8 cellular contexts compared by ENCODE assay signal in the genomic region with DNA sequence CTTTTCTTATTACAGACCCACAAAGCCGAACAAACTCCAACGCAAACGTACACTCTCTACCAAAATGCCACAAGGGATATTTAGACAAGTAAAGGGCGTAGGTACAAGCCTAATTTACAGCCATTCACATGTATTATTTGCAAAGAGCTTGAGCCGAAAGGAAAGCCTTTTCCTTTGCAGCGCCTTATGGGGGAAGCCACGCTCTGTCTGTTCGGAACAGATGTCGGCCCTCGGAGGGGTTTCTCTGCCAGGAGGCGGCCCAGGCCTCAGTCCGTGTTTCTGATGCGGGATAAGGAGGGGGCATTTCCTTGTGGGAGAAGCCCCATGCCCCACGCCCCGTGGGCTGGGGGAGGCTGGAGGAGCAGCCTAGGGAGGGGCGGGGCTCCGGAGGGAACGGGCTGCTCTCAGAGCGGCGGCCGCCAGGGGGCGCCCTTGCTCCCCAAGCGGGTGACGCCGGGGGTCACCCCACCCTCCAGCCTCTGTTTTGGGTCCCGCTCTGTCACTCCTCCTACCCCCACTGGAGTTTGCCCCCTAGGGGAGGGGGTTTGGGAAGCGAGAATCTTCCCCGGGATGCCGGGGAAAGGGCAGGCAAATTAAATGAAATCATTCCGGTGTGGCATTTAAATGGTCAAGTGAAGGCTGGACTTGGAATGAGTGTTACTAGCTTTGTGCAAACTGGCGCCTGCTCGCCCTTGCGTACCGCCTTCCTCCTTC. TPM values are rescaled to one million over a fixed set of nuclear protein-coding genes. Genes with fewer than 3 reads are reported as not detected.
A peak's percentile ranks its signal among the peaks of the same experiment; 100 is the strongest.
DNase-seq lines count a peak whose midpoint lies in the region; ATAC-seq and TF ChIP-seq lines count a peak whose summit lies in the region.

No MANE protein-coding gene starts in this region.

- peak overlapping the region; percentile 44 to 72 (median 66) for H3K4me3 ChIP-seq in right lobe of liver

- intact Hi-C loops in right lobe of liver (cut with DNase I), result no loop called here

- TF ChIP-seq POLR2A in right lobe of liver (IDR thresholded peaks at IDR 0.05), result no peak

- CTCF ChIA-PET in HEK293T (lab: Yijun Ruan, JAX), result interaction anchor here (0.6 to 2.8 kb wide), 9 partner anchors 11 to 880 kb away, joined by 3 to 11 read pairs (median 3); partner anchors contain the start of gene ESD

- no peaks in the 10 kb centered on the region for H3K9me3 ChIP-seq in right lobe of liver

- no peaks in the 10 kb centered on the region for H3K27me3 ChIP-seq in right lobe of liver

- peak; percentile 84 for DNase-seq in HEK293T (ENCODE audit: extremely low spot score)
- peak; percentile 44 to 80 for DNase-seq in NCI-H1930 (lab: John Stamatoyannopoulos, UW)
- DNase-seq in activated CD4-positive, alpha-beta T cell treated with anti-CD3 and anti-CD28 coated beads, Interleukin-2, amount 50 U/mL, for 24 hours (ENCODE audit: low read depth in 1 of 2, low spot score in 1 of 2), result peak; percentile 42 to 51
- DNase-seq in dermis blood vessel endothelial cell, result peak; percentile 55
- peak; percentile 67 to 74 (median 71) for DNase-seq in right lobe of liver
- peak; percentile 56 to 74 for DNase-seq in stimulated activated CD4-positive, alpha-beta T cell treated with anti-CD3 and anti-CD28 coated beads, Interleukin-2, amount 100 ng/mL, for 48 hours
- no peak for DNase-seq in NCI-H128 (lab: John Stamatoyannopoulos, UW; ENCODE audit: unreplicated experiment)

- POLR2A ChIA-PET in HEK293T (lab: Yijun Ruan, JAX), result no interaction called here

- no peaks in the 10 kb centered on the region for H3K36me3 ChIP-seq in right lobe of liver

- ATAC-seq in right lobe of liver, result peak; percentile 95 to 98 (median 96)

- no peak overlapping the region for H3K27ac ChIP-seq in right lobe of liver

- no peaks in the 10 kb centered on the region for H3K4me1 ChIP-seq in right lobe of liver

- peak; percentile 93 for TF ChIP-seq CTCF in GM12872 (IDR thresholded peaks at IDR 0.05; ENCODE audit: insufficient read depth, low read depth, low read length)
- peak; percentile 69 to 99 (median 98) for TF ChIP-seq CTCF in right lobe of liver (IDR thresholded peaks at IDR 0.05)

- WGBS in right lobe of liver (ENCODE audit: insufficient coverage, low coverage, low lambda C conversion rate, missing lambda C conversion rate), result 0% methylated on average over 23 of the region's 34 CpGs

TF ChIP-seq in HEK293T, 16 proteins besides CTCF, POLR2A, EP300 and RAD21:
- TF ChIP-seq FOXK2 (IDR thresholded peaks at IDR 0.05) (no peak), FOXA1 (IDR thresholded peaks at IDR 0.05) (no peak), FOXM1 (IDR thresholded peaks at IDR 0.05; ENCODE audit: borderline replicate concordance) (peak; percentile 61; the same call in 1 of the 2 replicates)

RNA-seq across cellular contexts. Expression of gene HTR2A, which starts 2.9 kb away (rescaled TPM):
- total RNA-seq in dermis blood vessel endothelial cell (not detected in 2 replicates), right lobe of liver (under 1 TPM in 1 of 6 experiments, not detected in 5; 0.04 TPM)
